Comparison of ENCODE assay signal across 1 cellular context in the genomic region with DNA sequence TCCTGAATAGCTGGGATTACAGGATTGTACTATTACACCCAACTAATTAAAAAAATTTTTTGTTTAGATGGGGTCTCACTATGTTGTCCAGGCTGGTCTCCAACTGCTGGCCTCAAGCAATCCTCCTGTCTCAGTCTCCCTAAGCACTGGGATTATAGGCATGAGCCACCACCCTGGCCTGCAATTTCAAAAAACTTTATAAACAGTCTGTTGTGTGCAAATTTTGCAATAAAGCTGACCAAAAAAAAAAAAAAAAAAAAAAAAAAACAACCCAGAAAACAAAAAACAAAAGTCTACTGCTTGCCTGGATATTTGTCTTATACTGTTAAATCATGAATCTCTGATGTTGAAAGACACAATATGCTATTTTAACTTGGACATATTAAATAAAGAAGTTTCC.
TF ChIP-seq lines count a peak whose summit lies in the region.

No MANE protein-coding gene starts in this region.

TF ChIP-seq in HepG2, 621 proteins besides CTCF, POLR2A, EP300 and RAD21 (continued from another document):
- TF ChIP-seq, protein P1, sequence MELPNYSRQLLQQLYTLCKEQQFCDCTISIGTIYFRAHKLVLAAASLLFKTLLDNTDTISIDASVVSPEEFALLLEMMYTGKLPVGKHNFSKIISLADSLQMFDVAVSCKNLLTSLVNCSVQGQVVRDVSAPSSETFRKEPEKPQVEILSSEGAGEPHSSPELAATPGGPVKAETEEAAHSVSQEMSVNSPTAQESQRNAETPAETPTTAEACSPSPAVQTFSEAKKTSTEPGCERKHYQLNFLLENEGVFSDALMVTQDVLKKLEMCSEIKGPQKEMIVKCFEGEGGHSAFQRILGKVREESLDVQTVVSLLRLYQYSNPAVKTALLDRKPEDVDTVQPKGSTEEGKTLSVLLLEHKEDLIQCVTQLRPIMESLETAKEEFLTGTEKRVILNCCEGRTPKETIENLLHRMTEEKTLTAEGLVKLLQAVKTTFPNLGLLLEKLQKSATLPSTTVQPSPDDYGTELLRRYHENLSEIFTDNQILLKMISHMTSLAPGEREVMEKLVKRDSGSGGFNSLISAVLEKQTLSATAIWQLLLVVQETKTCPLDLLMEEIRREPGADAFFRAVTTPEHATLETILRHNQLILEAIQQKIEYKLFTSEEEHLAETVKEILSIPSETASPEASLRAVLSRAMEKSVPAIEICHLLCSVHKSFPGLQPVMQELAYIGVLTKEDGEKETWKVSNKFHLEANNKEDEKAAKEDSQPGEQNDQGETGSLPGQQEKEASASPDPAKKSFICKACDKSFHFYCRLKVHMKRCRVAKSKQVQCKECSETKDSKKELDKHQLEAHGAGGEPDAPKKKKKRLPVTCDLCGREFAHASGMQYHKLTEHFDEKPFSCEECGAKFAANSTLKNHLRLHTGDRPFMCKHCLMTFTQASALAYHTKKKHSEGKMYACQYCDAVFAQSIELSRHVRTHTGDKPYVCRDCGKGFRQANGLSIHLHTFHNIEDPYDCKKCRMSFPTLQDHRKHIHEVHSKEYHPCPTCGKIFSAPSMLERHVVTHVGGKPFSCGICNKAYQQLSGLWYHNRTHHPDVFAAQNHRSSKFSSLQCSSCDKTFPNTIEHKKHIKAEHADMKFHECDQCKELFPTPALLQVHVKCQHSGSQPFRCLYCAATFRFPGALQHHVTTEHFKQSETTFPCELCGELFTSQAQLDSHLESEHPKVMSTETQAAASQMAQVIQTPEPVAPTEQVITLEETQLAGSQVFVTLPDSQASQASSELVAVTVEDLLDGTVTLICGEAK (IDR thresholded peaks at IDR 0.05) = peak; percentile 89
- TF ChIP-seq, protein P1 (CRISPR knock-in tag; IDR thresholded peaks at IDR 0.05) = peak; percentile 85
- TF ChIP-seq GATAD1 (CRISPR knock-in tag; IDR thresholded peaks at IDR 0.05) (no peak), ZFP36 (IDR thresholded peaks at IDR 0.05; ENCODE audit: borderline replicate concordance, low read depth, low read length, partially characterized antibody) (no peak), HCFC1 (IDR thresholded peaks at IDR 0.05; ENCODE audit: low read depth, low read length) (no peak), EED (CRISPR knock-in tag; IDR thresholded peaks at IDR 0.05) (no peak)
